In genomic region chr2:230974096-230974913, GRCh38 we compare ENCODE assay signal across 8 cellular contexts. TPM values are rescaled to one million over a fixed set of nuclear protein-coding genes. Genes with fewer than 3 reads are reported as not detected.
DNase-seq lines count a peak whose midpoint lies in the region; ATAC-seq and TF ChIP-seq lines count a peak whose summit lies in the region.

No MANE protein-coding gene starts in this region.

- no peak overlapping the region for H3K4me3 ChIP-seq in SJSA1
- no peak overlapping the region for H3K4me3 ChIP-seq in retinal pigment epithelial cell (ENCODE audit: low read length)

- peak overlapping the region; percentile 92 for H3K27ac Mint-ChIP-seq in activated naive CD4-positive, alpha-beta T cell treated with anti-CD3 and anti-CD28 coated beads, Interleukin-2, amount 50 U/mL, for 24 hours

- no peaks in the 10 kb centered on the region for H3K9me3 Mint-ChIP-seq in activated naive CD4-positive, alpha-beta T cell treated with anti-CD3 and anti-CD28 coated beads, Interleukin-2, amount 50 U/mL, for 24 hours

- peaks cover 26% of the 10 kb centered on the region for H3K4me1 Mint-ChIP-seq in activated naive CD4-positive, alpha-beta T cell treated with anti-CD3 and anti-CD28 coated beads, Interleukin-2, amount 50 U/mL, for 24 hours

- H3K27ac ChIP-seq in SJSA1: peak overlapping the region; percentile 89

- H3K4me1 ChIP-seq in SJSA1 (replicated peaks): peaks cover 24% of the 10 kb centered on the region

- H3K4me3 Mint-ChIP-seq in activated naive CD4-positive, alpha-beta T cell treated with anti-CD3 and anti-CD28 coated beads, Interleukin-2, amount 50 U/mL, for 24 hours: peak overlapping the region; percentile 76

- no peak for TF ChIP-seq CTCF in retinal pigment epithelial cell (conservative IDR thresholded peaks at IDR 0.05; ENCODE audit: low read depth, low read length)

- H3K27me3 Mint-ChIP-seq in activated naive CD4-positive, alpha-beta T cell treated with anti-CD3 and anti-CD28 coated beads, Interleukin-2, amount 50 U/mL, for 24 hours: no peaks in the 10 kb centered on the region

- H3K27me3 ChIP-seq in SJSA1 (replicated peaks): no peaks in the 10 kb centered on the region

- peak; percentile 87 for ATAC-seq in GM18517 (IDR thresholded peaks at IDR 0.05; ENCODE audit: unreplicated experiment)
- peak; percentile 74 for ATAC-seq in HG02852 (IDR thresholded peaks at IDR 0.05; ENCODE audit: unreplicated experiment)

- DNase-seq in SJSA1 (ENCODE audit: low read depth in 1 of 2, low spot score in 2 of 2) (peak; percentile 86 to 92), retinal pigment epithelial cell (ENCODE audit: low read depth) (peak; percentile 67), NCI-H187 treated with DMSO at 0.1 percent for 48 hours (lab: John Stamatoyannopoulos, UW) (no peak), NCI-H1694 treated with DMSO at 0.1 percent for 48 hours (lab: John Stamatoyannopoulos, UW) (no peak), iPS-NIHi7 (ENCODE audit: extremely low spot score) (no peak)

- no peaks in the 10 kb centered on the region for H3K36me3 Mint-ChIP-seq in activated naive CD4-positive, alpha-beta T cell treated with anti-CD3 and anti-CD28 coated beads, Interleukin-2, amount 50 U/mL, for 24 hours

- no peaks in the 10 kb centered on the region for H3K36me3 ChIP-seq in SJSA1

- no peaks in the 10 kb centered on the region for H3K9me3 ChIP-seq in SJSA1 (replicated peaks)

RNA-seq across cellular contexts. Expression of gene SPATA3, which starts 21.6 kb away (rescaled TPM):
- total RNA-seq in SJSA1 (2014; rRNA removed; shearing (Covaris generic)): not detected in 2 replicates

RNA-seq across cellular contexts. Expression of gene GPR55, which starts 49.3 kb away (rescaled TPM):
- 2.6 and 5.7 TPM in 2 replicates for total RNA-seq in SJSA1 (2014; rRNA removed; shearing (Covaris generic))

Comparison
In these comparisons a context has a peak if more than half of its experiments do, and no peak if none do; other contexts are left out.
1. DNase-seq: peak in SJSA1 (2 of 2) and retinal pigment epithelial cell (single experiment); none in NCI-H187 treated with DMSO at 0.1 percent for 48 hours (single experiment), NCI-H1694 treated with DMSO at 0.1 percent for 48 hours (single experiment) and iPS-NIHi7 (single experiment).